ENCODE assay signal across 11 cellular contexts in genomic region chr10:32298066-32298812, GRCh38. TPM values are rescaled to one million over a fixed set of nuclear protein-coding genes. Genes with fewer than 3 reads are reported as not detected.
A peak's percentile ranks its signal among the peaks of the same experiment; 100 is the strongest.
DNase-seq lines count a peak whose midpoint lies in the region; ATAC-seq, FAIRE-seq and TF ChIP-seq lines count a peak whose summit lies in the region.
"Had no signal": no experiment of that assay in that cellular context is flagged by ENCODE, and none has a peak within 500 bp of the region (broad histone marks: within the 10 kb centered on the region; RNA-seq: fewer than 3 reads in every experiment).

No MANE protein-coding gene starts in this region.

- ATAC-seq in GM18511 (IDR thresholded peaks at IDR 0.05; ENCODE audit: unreplicated experiment) (no peak), HG03457 (IDR thresholded peaks at IDR 0.05; ENCODE audit: unreplicated experiment) (no peak), HG03097 (IDR thresholded peaks at IDR 0.05; ENCODE audit: low FRiP score, unreplicated experiment) (no peak)

- H3K4me1 ChIP-seq in tibial artery = peaks cover 0 to 19% (median 2%) of the 10 kb centered on the region in 4 donors

- no peak for TF ChIP-seq CTCF in AG04449 (IDR thresholded peaks at IDR 0.05; ENCODE audit: insufficient read depth, low read length, missing control alignments)
- no peak for TF ChIP-seq CTCF in tibial artery (IDR thresholded peaks at IDR 0.05)

- peaks cover 27% of the 10 kb centered on the region for H3K4me1 Mint-ChIP-seq in activated T-helper 2 cell treated with anti-CD3 and anti-CD28 coated beads, Interferon-gamma antibody, Interleukin-2, Interleukin-4, amounts not matched to agents 10 μg/mL and 5 μg/mL and 100 μg/mL, durations not matched to agents 14 hours and 24 hours and 36 hours (ENCODE audit: low read depth)

- peaks cover 0 to 6% (median 4%) of the 10 kb centered on the region in 3 donors for H3K36me3 ChIP-seq in tibial artery

- no peaks in the 10 kb centered on the region for H3K27me3 Mint-ChIP-seq in activated T-helper 2 cell treated with anti-CD3 and anti-CD28 coated beads, Interferon-gamma antibody, Interleukin-2, Interleukin-4, amounts not matched to agents 10 μg/mL and 5 μg/mL and 100 μg/mL, durations not matched to agents 14 hours and 24 hours and 36 hours (ENCODE audit: low read depth)

- intact Hi-C loops in activated T-helper 2 cell treated with anti-CD3 and anti-CD28 coated beads, Interferon-gamma antibody, Interleukin-2, Interleukin-4, amounts not matched to agents 10 μg/mL and 5 μg/mL and 100 μg/mL, durations not matched to agents 14 hours and 24 hours and 36 hours (cut with micrococcal nuclease) = no loop called here
- intact Hi-C loops in tibial artery (cut with DNase I; ENCODE audit: low total_unique reads) = no loop called here

- no peak overlapping the region for H3K4me3 ChIP-seq in AG04449 (ENCODE audit: low read depth, low read length)
- no peak overlapping the region for H3K4me3 ChIP-seq in tibial artery

- peak; percentile 65 for DNase-seq in AG04449 (ENCODE audit: low read depth, low spot score)
- DNase-seq in H54 (ENCODE audit: insufficient read length, low spot score) = peak; percentile 36
- no peak for DNase-seq in activated T-helper 2 cell treated with anti-CD3 and anti-CD28 coated beads, Interferon-gamma antibody, Interleukin-2, Interleukin-4, amounts not matched to agents 10 μg/mL and 5 μg/mL and 100 μg/mL, durations not matched to agents 14 hours and 24 hours and 36 hours (ENCODE audit: low spot score)
- peak; percentile 68 for DNase-seq in hepatic stellate cell (ENCODE audit: low spot score)
- DNase-seq in tibial artery = no peak
- DNase-seq: GOT3, mesendoderm, NCI-H2171 had no signal

- CTCF ChIA-PET in AG04449 (lab: Yijun Ruan, JAX) = interaction anchor here (2.8 kb wide), 1 partner anchor 47 kb away, joined by 8 read pairs; no protein-coding TSS in a partner anchor

- peaks cover 36% of the 10 kb centered on the region for H3K36me3 Mint-ChIP-seq in activated T-helper 2 cell treated with anti-CD3 and anti-CD28 coated beads, Interferon-gamma antibody, Interleukin-2, Interleukin-4, amounts not matched to agents 10 μg/mL and 5 μg/mL and 100 μg/mL, durations not matched to agents 14 hours and 24 hours and 36 hours (ENCODE audit: low read depth)

- peak; percentile 99 for FAIRE-seq in H54 (lab: Jason Lieb, UNC)

- TF ChIP-seq POLR2A in H54 (IDR thresholded peaks at IDR 0.05; ENCODE audit: low read depth, low read length) = no peak

- H3K9me3 ChIP-seq in tibial artery = no peaks in the 10 kb centered on the region

- H3K27ac Mint-ChIP-seq in activated T-helper 2 cell treated with anti-CD3 and anti-CD28 coated beads, Interferon-gamma antibody, Interleukin-2, Interleukin-4, amounts not matched to agents 10 μg/mL and 5 μg/mL and 100 μg/mL, durations not matched to agents 14 hours and 24 hours and 36 hours = peak overlapping the region; percentile 27

- H3K27ac ChIP-seq in tibial artery = no peak overlapping the region

- no peaks in the 10 kb centered on the region for H3K9me3 Mint-ChIP-seq in activated T-helper 2 cell treated with anti-CD3 and anti-CD28 coated beads, Interferon-gamma antibody, Interleukin-2, Interleukin-4, amounts not matched to agents 10 μg/mL and 5 μg/mL and 100 μg/mL, durations not matched to agents 14 hours and 24 hours and 36 hours

- POLR2A ChIA-PET in AG04449 (lab: Yijun Ruan, JAX) = interaction anchor here (0.5 kb wide), 1 partner anchor 9 kb away, joined by 3 read pairs; no protein-coding TSS in a partner anchor

- no peaks in the 10 kb centered on the region for H3K27me3 ChIP-seq in tibial artery

- H3K4me3 Mint-ChIP-seq in activated T-helper 2 cell treated with anti-CD3 and anti-CD28 coated beads, Interferon-gamma antibody, Interleukin-2, Interleukin-4, amounts not matched to agents 10 μg/mL and 5 μg/mL and 100 μg/mL, durations not matched to agents 14 hours and 24 hours and 36 hours (ENCODE audit: low read depth) = peak overlapping the region; percentile 0

RNA-seq across cellular contexts. Expression of gene EPC1, which starts 48.7 kb away (rescaled TPM):
- 35.3 and 35.4 TPM in 2 replicates for total RNA-seq in activated T-helper 2 cell treated with anti-CD3 and anti-CD28 coated beads, Interferon-gamma antibody, Interleukin-2, Interleukin-4, amounts not matched to agents 10 μg/mL and 5 μg/mL and 100 μg/mL, durations not matched to agents 14 hours and 24 hours and 36 hours

Comparison
In these comparisons a context has a peak if more than half of its experiments do, and no peak if none do; other contexts are left out.
1. DNase-seq: peak in AG04449 (single experiment), H54 (single experiment) and hepatic stellate cell (single experiment); none in activated T-helper 2 cell treated with anti-CD3 and anti-CD28 coated beads, Interferon-gamma antibody, Interleukin-2, Interleukin-4, amounts not matched to agents 10 μg/mL and 5 μg/mL and 100 μg/mL, durations not matched to agents 14 hours and 24 hours and 36 hours (single experiment) and tibial artery (0 of 2).